ENCODE assay signal across 1 cellular context in the genomic region with DNA sequence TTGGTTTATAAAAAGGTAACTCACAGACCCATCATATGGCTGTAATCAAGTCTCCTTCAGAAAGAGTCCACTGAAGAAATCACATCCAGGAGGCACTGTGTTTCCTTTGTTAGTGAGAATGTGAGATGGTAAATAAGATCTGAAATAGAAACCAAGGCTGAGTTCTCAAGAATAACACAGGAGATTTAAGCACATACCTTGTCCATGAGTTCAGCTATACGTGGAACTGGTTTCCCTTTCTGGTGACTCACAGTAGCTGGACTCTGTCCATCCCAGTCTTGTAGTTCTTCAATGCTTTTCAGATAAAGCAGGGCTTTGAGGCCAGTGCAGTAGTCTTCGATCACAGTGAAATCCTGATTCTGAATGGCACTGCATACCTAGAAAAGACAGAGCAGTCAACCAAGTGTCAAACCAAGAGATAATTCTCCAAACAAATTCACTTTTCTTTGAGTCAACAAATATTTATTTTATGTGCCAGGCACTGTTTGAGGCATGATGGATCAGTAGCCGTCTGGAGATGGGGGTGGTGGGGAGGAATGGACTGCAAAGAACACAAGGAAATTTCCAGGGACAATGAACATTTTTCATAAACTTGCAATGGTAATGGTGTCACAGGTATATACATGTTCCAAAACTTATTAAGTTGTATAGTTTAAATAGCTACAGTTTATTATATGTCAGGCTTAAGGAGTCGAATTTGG.
TF ChIP-seq lines count a peak whose summit lies in the region.

No MANE protein-coding gene starts in this region.

TF ChIP-seq in SK-N-SH, 30 proteins besides CTCF, POLR2A, EP300 and RAD21 (continued from another document):
- TF ChIP-seq CHD2 (IDR thresholded peaks at IDR 0.05; ENCODE audit: low read length, partially characterized antibody) (no peak), JUND (IDR thresholded peaks at IDR 0.05) (peak; percentile 95), NRF1 (IDR thresholded peaks at IDR 0.05; ENCODE audit: low read depth, low read length) (no peak), RCOR1 (IDR thresholded peaks at IDR 0.05; ENCODE audit: low read length) (no peak), ZBTB33 (IDR thresholded peaks at IDR 0.05; ENCODE audit: borderline replicate concordance, low read depth) (0 out of 2 replicates have a peak, but pooled peaks have one; percentile 62), SMC3 (IDR thresholded peaks at IDR 0.05; ENCODE audit: low read depth, low read length) (no peak), ELF1 (IDR thresholded peaks at IDR 0.05) (no peak), FOXM1 (IDR thresholded peaks at IDR 0.05; ENCODE audit: low read depth) (no peak), RXRA (IDR thresholded peaks at IDR 0.05; ENCODE audit: borderline replicate concordance, low read depth) (no peak), FOXJ3 (CRISPR knock-in tag; IDR thresholded peaks at IDR 0.05) (no peak)
- TF ChIP-seq, protein P1, sequence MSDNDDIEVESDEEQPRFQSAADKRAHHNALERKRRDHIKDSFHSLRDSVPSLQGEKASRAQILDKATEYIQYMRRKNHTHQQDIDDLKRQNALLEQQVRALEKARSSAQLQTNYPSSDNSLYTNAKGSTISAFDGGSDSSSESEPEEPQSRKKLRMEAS (IDR thresholded peaks at IDR 0.05; ENCODE audit: low read depth), result peak; percentile 48
TF ChIP-seq in SK-N-SH: peak in this region for 10.
